Comparison of ENCODE assay signal across 24 cellular contexts in genomic region chr15:60485365-60485764, GRCh38.
"Had no signal": no experiment of that assay in that cellular context is flagged by ENCODE, and none has a peak within 500 bp of the region (broad histone marks: within the 10 kb centered on the region; RNA-seq: fewer than 3 reads in every experiment).

No MANE protein-coding gene starts in this region.

- H3K9me3 ChIP-seq: ascending aorta, esophagus squamous epithelium, mucosa of descending colon, SK-N-SH, spleen, tibial artery had no signal

- DNase-seq: activated CD4-positive, alpha-beta memory T cell treated with anti-CD3 and anti-CD28 coated beads, Interleukin-2, amount 10 ng/mL, durations not matched to agents 7 days and 5 days; activated CD4-positive, alpha-beta T cell treated with anti-CD3 and anti-CD28 coated beads for 36 hours; activated effector memory CD4-positive, alpha-beta T cell treated with Interleukin-2 at 50 U/mL for 16 hours; activated naive CD4-positive, alpha-beta T cell treated with anti-CD3 and anti-CD28 coated beads, Interleukin-2, amount 10 ng/mL, durations not matched to agents 7 days and 5 days; activated T-cell treated with anti-CD3 and anti-CD28 coated beads, Interleukin-2, amount 50 U/mL, for 4 hours; esophagus squamous epithelium; left cardiac atrium; mesenchymal stem cell; mucosa of descending colon; naive B cell; nucleus accumbens; posterior cingulate gyrus; SK-N-SH; spleen; stimulated activated naive CD8-positive, alpha-beta T cell treated with anti-CD3 and anti-CD28 coated beads, Interleukin-15, Interleukin-2, amounts not matched to agents 100 U/mL and 50 U/mL, for 24 hours; substantia nigra; T-cell; T-helper 9 cell; tibial artery; WERI-Rb-1 had no signal

- H3K4me2 ChIP-seq: SK-N-SH had no signal

- H3K9me3 Mint-ChIP-seq: activated CD4-positive, alpha-beta memory T cell treated with anti-CD3 and anti-CD28 coated beads, Interleukin-2, amount 10 ng/mL, durations not matched to agents 7 days and 5 days; activated naive CD4-positive, alpha-beta T cell treated with anti-CD3 and anti-CD28 coated beads, Interleukin-2, amount 10 ng/mL, durations not matched to agents 7 days and 5 days; activated T-cell treated with anti-CD3 and anti-CD28 coated beads, Interleukin-2, amount 50 U/mL, for 4 hours; central memory CD8-positive, alpha-beta T cell; naive B cell; T-cell had no signal

- H3K4me1 ChIP-seq: ascending aorta, tibial artery had no signal

- H3K36me3 ChIP-seq: ascending aorta, tibial artery, WERI-Rb-1 had no signal

- ATAC-seq: activated CD4-positive, alpha-beta T cell treated with anti-CD3 and anti-CD28 coated beads for 36 hours; activated T-cell treated with anti-CD3 and anti-CD28 coated beads, Interleukin-2, amount 50 U/mL, for 4 hours; left cardiac atrium; mucosa of descending colon; stimulated activated naive CD8-positive, alpha-beta T cell treated with anti-CD3 and anti-CD28 coated beads, Interleukin-15, Interleukin-2, amounts not matched to agents 100 U/mL and 50 U/mL, for 24 hours had no signal

- H3K27ac ChIP-seq: ascending aorta, coronary artery, esophagus squamous epithelium, spleen, tibial artery, WERI-Rb-1 had no signal

- H3K27ac Mint-ChIP-seq: activated CD4-positive, alpha-beta memory T cell treated with anti-CD3 and anti-CD28 coated beads, Interleukin-2, amount 10 ng/mL, durations not matched to agents 7 days and 5 days; activated naive CD4-positive, alpha-beta T cell treated with anti-CD3 and anti-CD28 coated beads, Interleukin-2, amount 10 ng/mL, durations not matched to agents 7 days and 5 days had no signal

- H3K27me3 Mint-ChIP-seq: activated CD4-positive, alpha-beta memory T cell treated with anti-CD3 and anti-CD28 coated beads, Interleukin-2, amount 10 ng/mL, durations not matched to agents 7 days and 5 days; activated CD4-positive, alpha-beta T cell treated with anti-CD3 and anti-CD28 coated beads for 36 hours; activated naive CD4-positive, alpha-beta T cell treated with anti-CD3 and anti-CD28 coated beads, Interleukin-2, amount 10 ng/mL, durations not matched to agents 7 days and 5 days; central memory CD8-positive, alpha-beta T cell; naive B cell; T-cell had no signal

- H3K4me3 Mint-ChIP-seq: activated CD4-positive, alpha-beta memory T cell treated with anti-CD3 and anti-CD28 coated beads, Interleukin-2, amount 10 ng/mL, durations not matched to agents 7 days and 5 days; activated CD4-positive, alpha-beta T cell treated with anti-CD3 and anti-CD28 coated beads for 36 hours; activated naive CD4-positive, alpha-beta T cell treated with anti-CD3 and anti-CD28 coated beads, Interleukin-2, amount 10 ng/mL, durations not matched to agents 7 days and 5 days; activated T-cell treated with anti-CD3 and anti-CD28 coated beads, Interleukin-2, amount 50 U/mL, for 4 hours; central memory CD8-positive, alpha-beta T cell; T-cell had no signal

- H3K9ac ChIP-seq: SK-N-SH had no signal

- H3K27me3 ChIP-seq: ascending aorta, esophagus squamous epithelium, spleen, tibial artery had no signal

- FAIRE-seq: islet of Langerhans had no signal

- H3K4me3 ChIP-seq: ascending aorta, coronary artery, esophagus squamous epithelium, mucosa of descending colon, spleen, tibial artery had no signal
